9 cellular contexts compared by ENCODE assay signal in the genomic region with DNA sequence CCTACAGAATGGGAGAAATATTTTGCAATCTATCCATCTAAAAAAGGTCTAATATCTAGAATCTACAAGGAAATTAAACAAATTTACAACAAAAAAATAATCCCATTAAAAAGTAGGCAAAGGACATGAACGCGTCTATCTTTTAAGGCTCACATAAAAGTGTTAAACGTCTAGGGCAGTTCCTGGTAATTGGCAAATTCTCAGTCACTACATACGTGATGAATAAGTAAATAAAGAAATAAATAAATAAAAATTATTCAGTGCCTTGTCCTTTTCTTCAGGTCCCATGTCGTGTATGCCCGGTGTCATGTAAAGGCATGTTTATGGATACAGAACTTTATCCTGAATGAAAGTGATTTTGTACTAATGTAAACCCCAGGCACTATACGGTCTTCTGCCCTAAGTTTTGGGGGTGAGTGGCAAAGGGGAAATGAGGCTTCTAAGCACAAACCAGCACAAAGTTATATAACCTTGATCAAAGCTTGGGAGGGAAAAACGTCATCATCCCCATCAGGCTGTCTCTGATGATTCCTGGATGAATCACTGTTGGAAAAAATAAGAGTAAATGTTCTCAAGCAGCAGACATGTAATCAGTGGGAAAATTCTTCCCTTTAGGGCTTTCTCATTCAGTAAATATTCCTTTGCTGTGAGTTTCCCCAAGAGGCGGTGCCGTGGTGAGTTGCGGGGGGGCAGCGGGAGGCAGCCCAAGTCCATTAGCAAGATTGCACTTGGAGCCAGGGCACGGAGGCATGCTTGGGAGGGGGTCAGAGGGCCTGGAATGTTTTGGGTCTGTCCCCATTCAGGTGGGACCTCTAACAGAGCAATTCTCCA. TPM values are rescaled to one million over a fixed set of nuclear protein-coding genes. Genes with fewer than 3 reads are reported as not detected.
DNase-seq lines count a peak whose midpoint lies in the region; ATAC-seq and TF ChIP-seq lines count a peak whose summit lies in the region.
"Had no signal": no experiment of that assay in that cellular context is flagged by ENCODE, and none has a peak within 500 bp of the region (broad histone marks: within the 10 kb centered on the region; RNA-seq: fewer than 3 reads in every experiment).

No MANE protein-coding gene starts in this region.

- POLR2A ChIA-PET in BJ (lab: Charles Lee): interaction anchor here (0.6 to 0.7 kb wide), 2 partner anchors 8 to 84 kb away, joined by 3 to 7 read pairs; no protein-coding TSS in a partner anchor

- peak; percentile 67 for ATAC-seq in SK-N-SH treated with all-trans-retinoic acid at 6 μM for 48 hours
- ATAC-seq in HG02642 (IDR thresholded peaks at IDR 0.05; ENCODE audit: poor library complexity, unreplicated experiment): no peak
- no peak for ATAC-seq in HG03342 (IDR thresholded peaks at IDR 0.05; ENCODE audit: unreplicated experiment)

- H3K4me3 ChIP-seq in BJ (ENCODE audit: low read depth, low read length): no peak overlapping the region
- H3K4me3 ChIP-seq in fibroblast of the aortic adventitia (ENCODE audit: low read depth, low read length): peak overlapping the region; percentile 33

- TF ChIP-seq CTCF in BJ (IDR thresholded peaks at IDR 0.05; ENCODE audit: insufficient read depth, low read depth, low read length) (no peak), fibroblast of the aortic adventitia (IDR thresholded peaks at IDR 0.05; ENCODE audit: insufficient read depth, low read length) (no peak)

- CTCF ChIA-PET in BJ (lab: Yijun Ruan, JAX): interaction anchor here (0.7 kb wide), 1 partner anchor 202 kb away, joined by 4 read pairs; no protein-coding TSS in a partner anchor

- no peaks in the 10 kb centered on the region for H3K27me3 ChIP-seq in BJ (ENCODE audit: control insufficient read depth, insufficient read depth, low read length)

- peak; percentile 98 for DNase-seq in BJ (ENCODE audit: low read depth)
- peak; percentile 97 for DNase-seq in fibroblast of the aortic adventitia (ENCODE audit: low read depth)
- peak; percentile 94 for DNase-seq in posterior vena cava (ENCODE audit: low spot score)
- DNase-seq in KG1 (lab: John Stamatoyannopoulos, UW): no peak
- no peak for DNase-seq in DMS 273 (lab: John Stamatoyannopoulos, UW; ENCODE audit: unreplicated experiment)
- DNase-seq: NCI-H1105 treated with DMSO at 0.1 percent for 48 hours had no signal

- intact Hi-C loops in posterior vena cava (cut with DNase I): no loop called here

- H3K36me3 ChIP-seq in BJ (ENCODE audit: control insufficient read depth, insufficient read depth, low read length): no peaks in the 10 kb centered on the region

TF ChIP-seq in SK-N-SH treated with all-trans-retinoic acid at 6 μM for 48 hours, 23 proteins besides CTCF, POLR2A, EP300 and RAD21:
- TF ChIP-seq, protein P1, sequence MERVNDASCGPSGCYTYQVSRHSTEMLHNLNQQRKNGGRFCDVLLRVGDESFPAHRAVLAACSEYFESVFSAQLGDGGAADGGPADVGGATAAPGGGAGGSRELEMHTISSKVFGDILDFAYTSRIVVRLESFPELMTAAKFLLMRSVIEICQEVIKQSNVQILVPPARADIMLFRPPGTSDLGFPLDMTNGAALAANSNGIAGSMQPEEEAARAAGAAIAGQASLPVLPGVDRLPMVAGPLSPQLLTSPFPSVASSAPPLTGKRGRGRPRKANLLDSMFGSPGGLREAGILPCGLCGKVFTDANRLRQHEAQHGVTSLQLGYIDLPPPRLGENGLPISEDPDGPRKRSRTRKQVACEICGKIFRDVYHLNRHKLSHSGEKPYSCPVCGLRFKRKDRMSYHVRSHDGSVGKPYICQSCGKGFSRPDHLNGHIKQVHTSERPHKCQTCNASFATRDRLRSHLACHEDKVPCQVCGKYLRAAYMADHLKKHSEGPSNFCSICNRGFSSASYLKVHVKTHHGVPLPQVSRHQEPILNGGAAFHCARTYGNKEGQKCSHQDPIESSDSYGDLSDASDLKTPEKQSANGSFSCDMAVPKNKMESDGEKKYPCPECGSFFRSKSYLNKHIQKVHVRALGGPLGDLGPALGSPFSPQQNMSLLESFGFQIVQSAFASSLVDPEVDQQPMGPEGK (CRISPR knock-in tag; IDR thresholded peaks at IDR 0.05; ENCODE audit: borderline replicate concordance): peak; percentile 85
- TF ChIP-seq ISL1 (CRISPR knock-in tag; IDR thresholded peaks at IDR 0.05) (peak; percentile 59; the same call in 1 of the 2 replicates), TOX (CRISPR knock-in tag; IDR thresholded peaks at IDR 0.05; ENCODE audit: borderline replicate concordance) (no peak; the same call in 1 of the 2 replicates), ZC3H10 (CRISPR knock-in tag; IDR thresholded peaks at IDR 0.05) (0 out of 2 replicates have a peak, but pooled peaks have one; percentile 30), PPARA (CRISPR knock-in tag; IDR thresholded peaks at IDR 0.05; ENCODE audit: borderline replicate concordance) (no peak), BACH2 (CRISPR knock-in tag; IDR thresholded peaks at IDR 0.05; ENCODE audit: borderline replicate concordance) (no peak), POU6F1 (CRISPR knock-in tag; IDR thresholded peaks at IDR 0.05; ENCODE audit: borderline replicate concordance, low read depth) (no peak), ZNF70 (CRISPR knock-in tag; IDR thresholded peaks at IDR 0.05) (no peak)

RNA-seq across cellular contexts. Expression of gene MICAL2, which starts 30.4 kb away (rescaled TPM):
- 114 and 135 TPM in 2 replicates for polyA plus RNA-seq in BJ (2011; rRNA removed)
- 200 and 221 TPM in 2 replicates for polyA minus RNA-seq in BJ (2011; rRNA and poly(A)+ RNA removed)
- total RNA-seq in fibroblast of the aortic adventitia (ENCODE audit: low replicate concordance): 31.9 and 146 TPM in 2 replicates
- 100 to 1,000 TPM; 151 to 231 TPM for total RNA-seq in posterior vena cava

Comparison
In these comparisons a context has a peak if more than half of its experiments do, and no peak if none do; other contexts are left out.
1. DNase-seq: peak in BJ (single experiment), fibroblast of the aortic adventitia (single experiment) and posterior vena cava (single experiment); none in KG1 (single experiment) and DMS 273 (single experiment).